ENCODE assay signal across 8 cellular contexts in the genomic region with DNA sequence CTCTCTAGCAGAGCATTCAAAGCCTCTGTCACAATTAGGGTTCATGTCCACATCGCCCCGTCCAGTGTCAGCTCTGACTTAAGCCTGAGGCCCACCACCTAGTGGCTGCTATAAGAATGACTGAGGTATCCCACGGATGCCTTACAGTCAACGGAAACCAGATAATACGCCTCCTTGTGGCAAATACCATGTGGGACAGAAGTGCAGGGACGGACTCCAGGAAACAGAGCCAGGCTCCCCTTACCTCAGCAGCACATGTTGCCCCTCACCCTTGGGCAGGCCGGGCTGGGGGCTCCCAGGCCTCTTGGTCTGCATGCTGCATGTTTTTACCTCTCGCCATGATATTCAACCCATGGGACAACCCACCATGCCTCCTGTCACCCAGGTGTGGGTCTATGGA.
DNase-seq lines count a peak whose midpoint lies in the region; ATAC-seq, FAIRE-seq and TF ChIP-seq lines count a peak whose summit lies in the region.

No MANE protein-coding gene starts in this region.

- H3K4me1 ChIP-seq in heart left ventricle (peaks cover 0 to 4% (median 0%) of the 10 kb centered on the region in 12 donors), small intestine (ENCODE audit: control insufficient read depth in 2 of 2, insufficient read depth in 1 of 2, low read depth in 1 of 2, low read length in 1 of 2) (no peaks in the 10 kb centered on the region)

- H3K27ac ChIP-seq in heart left ventricle (no peak overlapping the region), small intestine (ENCODE audit: low read depth in 1 of 2, low read length in 1 of 2) (no peak overlapping the region)

- FAIRE-seq in small intestine (lab: Jason Lieb, UNC): no peak

- H3K9me3 ChIP-seq in heart left ventricle: no peaks in the 10 kb centered on the region
- H3K9me3 ChIP-seq in small intestine (ENCODE audit: control insufficient read depth, low read depth): no peaks in the 10 kb centered on the region

- peak; percentile 41 to 69 (median 50) for TF ChIP-seq CTCF in heart left ventricle (IDR thresholded peaks at IDR 0.05)

- 57 to 64% (median 58%) methylated on average over 8 of the region's 8 CpGs for WGBS in heart left ventricle, 4 donors
- 16 to 43% (median 23%) methylated on average over 8 of the region's 8 CpGs for WGBS in small intestine, 3 donors

- H3K27me3 ChIP-seq in heart left ventricle: no peaks in the 10 kb centered on the region
- peaks cover 0 to 2% of the 10 kb centered on the region in 2 donors for H3K27me3 ChIP-seq in small intestine (ENCODE audit: control insufficient read depth in 2 of 2, insufficient read depth in 2 of 2, low read length in 2 of 2)

- ATAC-seq in HG03108 (IDR thresholded peaks at IDR 0.05; ENCODE audit: unreplicated experiment): peak; percentile 60
- ATAC-seq in heart left ventricle: peak; percentile 19 to 60 (median 53)
- no peak for ATAC-seq in GM18519 (IDR thresholded peaks at IDR 0.05; ENCODE audit: low FRiP score, unreplicated experiment)

- no peak overlapping the region for H3K4me3 ChIP-seq in heart left ventricle
- no peak overlapping the region for H3K4me3 ChIP-seq in small intestine (ENCODE audit: low read depth in 1 of 2, low read length in 2 of 2)

- H3K36me3 ChIP-seq in heart left ventricle: peaks cover 0 to 92% (median 46%) of the 10 kb centered on the region in 9 donors
- no peaks in the 10 kb centered on the region for H3K36me3 ChIP-seq in small intestine (ENCODE audit: control insufficient read depth in 2 of 2, insufficient read depth in 2 of 2, low read length in 2 of 2)

- intact Hi-C loops in heart left ventricle (cut with DNase I): loop anchor here in 8 of 10 donors (2.0 to 10.0 kb wide), 3 partner anchors 49 to 943 kb away; no protein-coding TSS in a partner anchor

- no peak for TF ChIP-seq POLR2A in heart left ventricle (IDR thresholded peaks at IDR 0.05)

- DNase-seq in NCI-H2081 (lab: John Stamatoyannopoulos, UW): peak; percentile 74
- no peak for DNase-seq in NCI-H2081 treated with DMSO at 0.1 percent for 48 hours (lab: John Stamatoyannopoulos, UW)
- DNase-seq in NOMO-1 (lab: John Stamatoyannopoulos, UW; ENCODE audit: unreplicated experiment in 2 of 2): peak; percentile 56 to 73
- peak; percentile 50 to 66 for DNase-seq in activated T-cell treated with anti-CD3 and anti-CD28 coated beads, Interleukin-2, amount 50 U/mL, for 48 hours
- DNase-seq in heart left ventricle: no peak
- peak; percentile 79 for DNase-seq in small intestine

Comparison
In these comparisons a context has a peak if more than half of its experiments do, and no peak if none do; other contexts are left out.
1. DNase-seq: peak in NCI-H2081 (2 of 2), NOMO-1 (2 of 2), activated T-cell treated with anti-CD3 and anti-CD28 coated beads, Interleukin-2, amount 50 U/mL, for 48 hours (2 of 2) and small intestine (single experiment); none in NCI-H2081 treated with DMSO at 0.1 percent for 48 hours (single experiment) and heart left ventricle (0 of 5).